21 cellular contexts compared by ENCODE assay signal in the genomic region with DNA sequence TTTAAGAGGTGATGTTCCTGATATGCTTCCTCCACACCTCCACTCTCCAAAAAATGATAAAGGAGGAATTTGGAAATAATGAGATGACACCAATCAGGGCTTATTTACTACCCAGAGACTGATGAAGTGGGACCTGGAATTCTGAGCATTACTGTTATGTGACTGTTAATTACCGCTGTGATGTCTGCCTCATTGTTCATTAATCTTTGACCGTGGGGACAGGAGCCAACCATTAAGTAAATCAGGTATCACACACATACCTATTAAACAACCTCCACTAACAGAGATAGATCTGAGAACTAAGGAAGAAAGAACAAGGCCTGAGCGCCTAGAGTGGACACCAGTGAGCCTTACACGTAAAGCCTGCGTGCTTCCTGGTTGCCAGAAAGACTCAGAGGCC.
"Had no signal": no experiment of that assay in that cellular context is flagged by ENCODE, and none has a peak within 500 bp of the region (broad histone marks: within the 10 kb centered on the region; RNA-seq: fewer than 3 reads in every experiment).

No MANE protein-coding gene starts in this region.

- H3K27ac Mint-ChIP-seq: mesothelial cell of epicardium; natural killer cell treated with Interleukin-12 subunit alpha and Interleukin-12 subunit beta and Interleukin-15 and Interleukin-18, amount 100 ng/mL, for 72 hours; type B pancreatic cell had no signal

- H3K4me1 ChIP-seq: parathyroid adenoma, prostate gland, right lobe of liver had no signal

- H3K4me2 ChIP-seq: hepatocyte had no signal

- H3K4me3 ChIP-seq: coronary artery, dorsolateral prefrontal cortex, hepatocyte, prostate gland, right lobe of liver, stomach, thoracic aorta had no signal

- H3K27me3 ChIP-seq: dorsolateral prefrontal cortex, hepatocyte, right lobe of liver, stomach had no signal

- H3K4me3 Mint-ChIP-seq: mesothelial cell of epicardium; natural killer cell treated with Interleukin-12 subunit alpha and Interleukin-12 subunit beta and Interleukin-15 and Interleukin-18, amount 100 ng/mL, for 72 hours; type B pancreatic cell had no signal

- ATAC-seq: left colon; natural killer cell treated with Interleukin-12 subunit alpha and Interleukin-12 subunit beta and Interleukin-15 and Interleukin-18, amount 100 ng/mL, for 72 hours; right lobe of liver had no signal

- H3K27ac ChIP-seq: coronary artery, dorsolateral prefrontal cortex, hepatocyte, parathyroid adenoma, prostate gland, right lobe of liver, stomach had no signal

- H3K36me3 Mint-ChIP-seq: mesothelial cell of epicardium had no signal

- H3K9me3 Mint-ChIP-seq: mesothelial cell of epicardium; natural killer cell treated with Interleukin-12 subunit alpha and Interleukin-12 subunit beta and Interleukin-15 and Interleukin-18, amount 100 ng/mL, for 72 hours; type B pancreatic cell had no signal

- H2AFZ ChIP-seq: hepatocyte, parathyroid adenoma had no signal

- DNase-seq: dorsolateral prefrontal cortex; effector CD8-positive, alpha-beta T cell; foreskin melanocyte; head of caudate nucleus; kidney; left colon; occipital lobe; retina; right lobe of liver; stimulated activated CD4-positive, alpha-beta T cell treated with anti-CD3 and anti-CD28 coated beads, Interleukin-12 subunit alpha, Interleukin-12 subunit beta, amount 100 ng/mL, for 4 hours; stimulated activated naive CD4-positive, alpha-beta T cell; stomach; substantia nigra had no signal

- H3K79me2 ChIP-seq: hepatocyte, parathyroid adenoma had no signal

- H3K4me1 Mint-ChIP-seq: mesothelial cell of epicardium had no signal

- H3K36me3 ChIP-seq: prostate gland, right lobe of liver, thoracic aorta had no signal

- H3K27me3 Mint-ChIP-seq: natural killer cell treated with Interleukin-12 subunit alpha and Interleukin-12 subunit beta and Interleukin-15 and Interleukin-18, amount 100 ng/mL, for 72 hours; type B pancreatic cell had no signal

- H3K9me3 ChIP-seq: prostate gland, right lobe of liver, stomach, thoracic aorta had no signal
